9 cellular contexts compared by ENCODE assay signal in genomic region chrX:19670854-19671620, GRCh38.
DNase-seq lines count a peak whose midpoint lies in the region; ATAC-seq, FAIRE-seq and TF ChIP-seq lines count a peak whose summit lies in the region.
"Had no signal": no experiment of that assay in that cellular context is flagged by ENCODE, and none has a peak within 500 bp of the region (broad histone marks: within the 10 kb centered on the region; RNA-seq: fewer than 3 reads in every experiment).

No MANE protein-coding gene starts in this region.

- no peaks in the 10 kb centered on the region for H3K27me3 ChIP-seq in fibroblast of lung (ENCODE audit: control insufficient read depth, insufficient read depth, low read length)
- no peaks in the 10 kb centered on the region for H3K27me3 ChIP-seq in neural progenitor cell
- no peaks in the 10 kb centered on the region for H3K27me3 ChIP-seq in BE2C

- DNase-seq in Ammon's horn (ENCODE audit: low spot score) (peak; percentile 73), RCC 7860 (ENCODE audit: low spot score) (peak; percentile 71), fibroblast of lung (ENCODE audit: low read depth in 2 of 2) (peak; percentile 81 to 84), neural progenitor cell (ENCODE audit: low spot score) (peak; percentile 14), BE2C (no peak), NOMO-1 treated with dmso at 0.1 percent for 144 hours (lab: John Stamatoyannopoulos, UW; ENCODE audit: unreplicated experiment) (no peak)
- DNase-seq: naive B cell had no signal

- peak overlapping the region; percentile 71 for H3K4me2 ChIP-seq in fibroblast of lung (ENCODE audit: extremely low read depth, insufficient read depth, low read length)
- H3K4me2 ChIP-seq in neural progenitor cell, result peak overlapping the region; percentile 0

- H3K27ac ChIP-seq in fibroblast of lung (ENCODE audit: insufficient read depth, low read length) (peak overlapping the region; percentile 74), neural progenitor cell (no peak overlapping the region)

- H3K27me3 Mint-ChIP-seq in neural progenitor cell (ENCODE audit: insufficient read depth, low read depth), result peaks cover 4% of the 10 kb centered on the region
- H3K27me3 Mint-ChIP-seq: naive B cell had no signal

- peak overlapping the region; percentile 49 for H3K9ac ChIP-seq in fibroblast of lung (ENCODE audit: insufficient read depth, low read length)
- H3K9ac ChIP-seq in neural progenitor cell, result no peak overlapping the region

- ATAC-seq in GM21423 (IDR thresholded peaks at IDR 0.05; ENCODE audit: unreplicated experiment), result no peak
- ATAC-seq in GM19035 (IDR thresholded peaks at IDR 0.05; ENCODE audit: unreplicated experiment), result no peak

- H3K36me3 ChIP-seq in fibroblast of lung (ENCODE audit: control insufficient read depth, insufficient read depth, low read length) (no peaks in the 10 kb centered on the region), neural progenitor cell (no peaks in the 10 kb centered on the region), BE2C (no peaks in the 10 kb centered on the region)

- H3K79me2 ChIP-seq in fibroblast of lung (ENCODE audit: control insufficient read depth, insufficient read depth, low read length) (peaks cover 2% of the 10 kb centered on the region), neural progenitor cell (ENCODE audit: low read depth) (no peaks in the 10 kb centered on the region)

- no peaks in the 10 kb centered on the region for H4K20me1 ChIP-seq in fibroblast of lung (ENCODE audit: control insufficient read depth, extremely low read depth, insufficient read depth, low read length)
- no peaks in the 10 kb centered on the region for H4K20me1 ChIP-seq in neural progenitor cell (ENCODE audit: low read depth)

- H3K4me1 ChIP-seq in fibroblast of lung (ENCODE audit: control insufficient read depth, extremely low read depth, insufficient read depth, low read length), result no peaks in the 10 kb centered on the region
- H3K4me1 ChIP-seq in neural progenitor cell, result peaks cover 7% of the 10 kb centered on the region
- no peaks in the 10 kb centered on the region for H3K4me1 ChIP-seq in BE2C

- FAIRE-seq in RCC 7860 (lab: Jason Lieb, UNC), result peak; percentile 92

- no peak overlapping the region for H3K27ac Mint-ChIP-seq in neural progenitor cell

- TF ChIP-seq CTCF in fibroblast of lung (conservative IDR thresholded peaks at IDR 0.05 in 1 of 2, IDR thresholded peaks at IDR 0.05 in 1 of 2; ENCODE audit: low read depth in 1 of 2, low read length in 2 of 2) (no peak), neural progenitor cell (IDR thresholded peaks at IDR 0.05) (no peak), BE2C (IDR thresholded peaks at IDR 0.05; ENCODE audit: low read depth, low read length) (no peak)

- peaks cover 8% of the 10 kb centered on the region for H3K4me1 Mint-ChIP-seq in neural progenitor cell

- H2AFZ ChIP-seq in fibroblast of lung (ENCODE audit: low read length) (no peak overlapping the region), neural progenitor cell (replicated peaks) (no peak overlapping the region)

- H3K4me3 ChIP-seq in fibroblast of lung (replicated peaks in 1 of 4; ENCODE audit: control extremely low read depth in 1 of 4, insufficient read depth in 1 of 4, low read depth in 3 of 4, low read length in 4 of 4), result peak overlapping the region; percentile 7 to 64 (median 26)
- H3K4me3 ChIP-seq in neural progenitor cell, result no peak overlapping the region
- H3K4me3 ChIP-seq in BE2C (ENCODE audit: low read depth, low read length), result no peak overlapping the region

- H3K9me3 Mint-ChIP-seq in neural progenitor cell, result peaks cover 2% of the 10 kb centered on the region

- no peaks in the 10 kb centered on the region for H3K9me3 ChIP-seq in fibroblast of lung (ENCODE audit: control insufficient read depth, insufficient read depth, low read depth, low read length)
- peaks cover 5% of the 10 kb centered on the region for H3K9me3 ChIP-seq in neural progenitor cell (ENCODE audit: low read depth)
- H3K9me3 ChIP-seq in BE2C, result no peaks in the 10 kb centered on the region

- no peak overlapping the region for H3K4me3 Mint-ChIP-seq in neural progenitor cell
- H3K4me3 Mint-ChIP-seq: naive B cell had no signal

- H3F3A ChIP-seq in neural progenitor cell (ENCODE audit: low read depth), result no peaks in the 10 kb centered on the region

- H3K36me3 Mint-ChIP-seq in neural progenitor cell, result no peaks in the 10 kb centered on the region

Comparison
In these comparisons a context has a peak if more than half of its experiments do, and no peak if none do; other contexts are left out.
1. DNase-seq: peak in Ammon's horn (single experiment), RCC 7860 (single experiment), fibroblast of lung (2 of 2) and neural progenitor cell (single experiment); none in BE2C (single experiment) and NOMO-1 treated with dmso at 0.1 percent for 144 hours (single experiment).
2. H3K4me3 ChIP-seq: peak in fibroblast of lung (4 of 4); none in neural progenitor cell (single experiment) and BE2C (single experiment).